In the genomic region with DNA sequence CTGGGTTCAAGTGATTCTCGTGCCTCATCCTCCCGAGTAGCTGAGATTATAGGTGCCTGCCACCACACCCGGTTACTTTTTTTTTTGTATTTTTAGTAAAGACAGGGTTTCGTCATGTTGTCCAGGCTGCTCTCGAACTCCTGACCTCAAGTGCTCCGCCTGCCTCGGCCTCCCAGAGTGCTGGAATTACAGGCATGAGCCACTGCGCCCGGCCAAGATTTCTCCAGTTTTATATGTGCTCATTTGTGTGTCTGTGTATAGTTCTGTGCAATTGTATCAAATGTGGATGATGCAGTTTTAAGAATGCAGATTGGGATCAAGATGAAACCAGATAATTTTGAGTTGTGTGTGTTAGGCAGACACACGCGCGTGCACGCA, we compare ENCODE assay signal across 16 cellular contexts.
DNase-seq lines count a peak whose midpoint lies in the region; ATAC-seq and TF ChIP-seq lines count a peak whose summit lies in the region.
"Had no signal": no experiment of that assay in that cellular context is flagged by ENCODE, and none has a peak within 500 bp of the region (broad histone marks: within the 10 kb centered on the region; RNA-seq: fewer than 3 reads in every experiment).

No MANE protein-coding gene starts in this region.

- peak overlapping the region; percentile 39 for H3K27ac Mint-ChIP-seq in T-helper 17 cell
- H3K27ac Mint-ChIP-seq: H9 had no signal

- H3K4me1 ChIP-seq in BLaER1 treated with 17β-estradiol and CSF1 and Interleukin-3, amounts not matched to agents 10 nM and 100 nM: peaks cover 11 to 70% (median 25%) of the 10 kb centered on the region in 10 experiments
- peaks cover 18 to 65% (median 19%) of the 10 kb centered on the region in 3 donors for H3K4me1 ChIP-seq in esophagus squamous epithelium

- H3K27me3 Mint-ChIP-seq in T-helper 17 cell: no peaks in the 10 kb centered on the region

- no peak overlapping the region for H3K4me3 ChIP-seq in BLaER1 treated with 17β-estradiol and CSF1 and Interleukin-3, amounts not matched to agents 10 nM and 100 nM
- H3K4me3 ChIP-seq in esophagus squamous epithelium: peak overlapping the region in 1 of 4 donors; percentile 17

- ATAC-seq in T-helper 17 cell (no peak), sciatic nerve (peak; percentile 46), GM18868 (IDR thresholded peaks at IDR 0.05; ENCODE audit: unreplicated experiment) (no peak), HG02870 (IDR thresholded peaks at IDR 0.05; ENCODE audit: unreplicated experiment) (no peak)

- peaks cover 0 to 8% (median under 1%) of the 10 kb centered on the region in 11 experiments; a peak in 5 of 22 replicates for H3K36me3 ChIP-seq in BLaER1 treated with 17β-estradiol and CSF1 and Interleukin-3, amounts not matched to agents 10 nM and 100 nM
- peaks cover 0 to 10% (median 0%) of the 10 kb centered on the region in 3 donors for H3K36me3 ChIP-seq in esophagus squamous epithelium
- H3K36me3 ChIP-seq: brain microvascular endothelial cell had no signal

- peaks cover 60% of the 10 kb centered on the region for H3K4me1 Mint-ChIP-seq in T-helper 17 cell

- H3K4me3 Mint-ChIP-seq in T-helper 17 cell: no peak overlapping the region
- H3K4me3 Mint-ChIP-seq: H9 had no signal

- peak overlapping the region in 9 of 11 experiments; percentile 35 to 99 (median 72); a peak in 16 of 22 replicates for H3K27ac ChIP-seq in BLaER1 treated with 17β-estradiol and CSF1 and Interleukin-3, amounts not matched to agents 10 nM and 100 nM
- H3K27ac ChIP-seq in esophagus squamous epithelium: peak overlapping the region in 3 of 4 donors; percentile 26 to 64 (median 48)
- H3K27ac ChIP-seq: brain microvascular endothelial cell had no signal

- no peaks in the 10 kb centered on the region for H4K20me1 ChIP-seq in BLaER1 treated with 17β-estradiol and CSF1 and Interleukin-3, amounts not matched to agents 10 nM and 100 nM

- peaks cover 1% of the 10 kb centered on the region for H3K36me3 Mint-ChIP-seq in T-helper 17 cell (ENCODE audit: low read depth)

- H3K9ac ChIP-seq in BLaER1 treated with 17β-estradiol and CSF1 and Interleukin-3, amounts not matched to agents 10 nM and 100 nM: peak overlapping the region in 4 of 11 experiments; percentile 59 to 86 (median 81); a peak in 9 of 22 replicates

- no peak for TF ChIP-seq CTCF in esophagus squamous epithelium (IDR thresholded peaks at IDR 0.05)

- intact Hi-C loops in esophagus squamous epithelium (cut with DNase I) (no loop called here), sciatic nerve (cut with DNase I) (no loop called here)

- WGBS in esophagus squamous epithelium, 2 donors: 46 to 66% methylated on average over 13 of the region's 13 CpGs

- TF ChIP-seq POLR2A in esophagus squamous epithelium (IDR thresholded peaks at IDR 0.05): no peak

- H3K4me2 ChIP-seq in BLaER1 treated with 17β-estradiol and CSF1 and Interleukin-3, amounts not matched to agents 10 nM and 100 nM: peak overlapping the region in 10 of 11 experiments; percentile 13 to 79 (median 59); a peak in 18 of 22 replicates

- H3K9me3 ChIP-seq in BLaER1 treated with 17β-estradiol and CSF1 and Interleukin-3, amounts not matched to agents 10 nM and 100 nM (replicated peaks in 1 of 11): no peaks in the 10 kb centered on the region
- H3K9me3 ChIP-seq in T-helper 17 cell (ENCODE audit: control insufficient read depth, low read length, poor library complexity, severe bottlenecking): no peaks in the 10 kb centered on the region
- no peaks in the 10 kb centered on the region for H3K9me3 ChIP-seq in esophagus squamous epithelium

- H3K27me3 ChIP-seq in BLaER1 treated with 17β-estradiol and CSF1 and Interleukin-3, amounts not matched to agents 10 nM and 100 nM: no peaks in the 10 kb centered on the region
- no peaks in the 10 kb centered on the region for H3K27me3 ChIP-seq in esophagus squamous epithelium
- H3K27me3 ChIP-seq: brain microvascular endothelial cell, foreskin keratinocyte had no signal

- DNase-seq in T-helper 17 cell: no peak
- DNase-seq in esophagus squamous epithelium (lab: John Stamatoyannopoulos, UW): no peak
- no peak for DNase-seq in sciatic nerve (ENCODE audit: low spot score)
- DNase-seq in ureter (ENCODE audit: low spot score): no peak
- no peak for DNase-seq in cerebellar cortex (ENCODE audit: low spot score)
- DNase-seq: activated CD4-positive, alpha-beta T cell treated with anti-CD3 and anti-CD28 coated beads for 1 hour; activated naive CD4-positive, alpha-beta T cell treated with Interleukin-2 at 50 U/mL for 16 hours; brain microvascular endothelial cell; effector CD8-positive, alpha-beta T cell; GDM1; H9; NCI-H1436 had no signal
